ENCODE assay signal across 23 cellular contexts in genomic region chr16:28473714-28474265, GRCh38. TPM values are rescaled to one million over a fixed set of nuclear protein-coding genes. Genes with fewer than 3 reads are reported as not detected.
DNase-seq lines count a peak whose midpoint lies in the region; ATAC-seq and TF ChIP-seq lines count a peak whose summit lies in the region.
"Had no signal": no experiment of that assay in that cellular context is flagged by ENCODE, and none has a peak within 500 bp of the region (broad histone marks: within the 10 kb centered on the region; RNA-seq: fewer than 3 reads in every experiment).

No MANE protein-coding gene starts in this region.

- H3K9ac ChIP-seq in GM23248 = no peak overlapping the region

- H3K9me3 ChIP-seq in heart right ventricle (no peaks in the 10 kb centered on the region), GM23248 (ENCODE audit: low read depth) (no peaks in the 10 kb centered on the region)
- H3K9me3 ChIP-seq: left ventricle myocardium inferior, prostate gland had no signal

- no peak for TF ChIP-seq CTCF in heart right ventricle (IDR thresholded peaks at IDR 0.05)

- no peaks in the 10 kb centered on the region for H3K79me2 ChIP-seq in GM23248 (ENCODE audit: insufficient read depth)

- in situ Hi-C loops in GM23248 (cut with MboI) = no loop called here

- H3K4me3 ChIP-seq in heart right ventricle (no peak overlapping the region), GM23248 (no peak overlapping the region)
- H3K4me3 ChIP-seq: GM23338, left ventricle myocardium inferior, prostate gland had no signal

- H3K4me2 ChIP-seq in GM23248 (ENCODE audit: unreplicated experiment) = no peak overlapping the region
- H3K4me2 ChIP-seq: GM23338 had no signal

- no peaks in the 10 kb centered on the region for H3K9me2 ChIP-seq in GM23248 (ENCODE audit: insufficient read depth)

- no peaks in the 10 kb centered on the region for H3K4me1 ChIP-seq in heart right ventricle
- no peaks in the 10 kb centered on the region for H3K4me1 ChIP-seq in GM23248 (ENCODE audit: insufficient read depth)
- H3K4me1 ChIP-seq: left ventricle myocardium inferior, prostate gland had no signal

- H3K36me3 ChIP-seq in heart right ventricle = peaks cover 0 to 64% (median 25%) of the 10 kb centered on the region in 9 donors
- no peaks in the 10 kb centered on the region for H3K36me3 ChIP-seq in GM23248 (ENCODE audit: low read depth)

- DNase-seq in cardiac septum (ENCODE audit: low spot score) (peak; percentile 14), heart right ventricle (no peak), mesenteric fat pad (ENCODE audit: low spot score) (peak; percentile 53), NCI-H748 (lab: John Stamatoyannopoulos, UW; ENCODE audit: unreplicated experiment) (no peak), GM23248 (no peak), NCI-H2196 treated with DMSO at 0.1 percent for 48 hours (lab: John Stamatoyannopoulos, UW; ENCODE audit: unreplicated experiment) (no peak), iPS-NIHi11 (ENCODE audit: low spot score) (no peak)
- DNase-seq in activated CD4-positive, CD25-positive, alpha-beta regulatory T cell treated with anti-CD3 and anti-CD28 coated beads, Interleukin-2, amount 50 U/mL, for 72 hours = peak; percentile 5
- DNase-seq: activated CD8-positive, alpha-beta memory T cell treated with anti-CD3 and anti-CD28 coated beads for 24 hours; AML-193; central memory CD4-positive, alpha-beta T cell; endodermal cell; Kasumi-1; left ventricle myocardium inferior; NCI-H1436 treated with DMSO at 0.1 percent for 48 hours; NCI-H226; SIG-M5; T1000 had no signal

- WGBS in heart right ventricle, 2 donors = 93 to 97% methylated on average over 8 of the region's 8 CpGs
- 82 to 83% methylated on average over 8 of the region's 8 CpGs for WGBS in GM23248 (ENCODE audit: low coverage in 1 of 2, low lambda C conversion rate in 2 of 2, missing lambda C conversion rate in 2 of 2), 2 experiments

- no peak overlapping the region for H3K27ac ChIP-seq in heart right ventricle
- H3K27ac ChIP-seq in GM23248 = no peak overlapping the region
- H3K27ac ChIP-seq: left ventricle myocardium inferior, prostate gland had no signal

- ATAC-seq in heart right ventricle = no peak
- ATAC-seq: GM23338 had no signal

- no peaks in the 10 kb centered on the region for H3F3A ChIP-seq in GM23248 (ENCODE audit: insufficient read depth)

- H3K27me3 ChIP-seq in heart right ventricle (no peaks in the 10 kb centered on the region), GM23248 (replicated peaks; ENCODE audit: insufficient read depth) (no peaks in the 10 kb centered on the region)

- intact Hi-C loops in cardiac septum (cut with DNase I) (no loop called here), heart right ventricle (cut with DNase I) (no loop called here)

- no peaks in the 10 kb centered on the region for H4K20me1 ChIP-seq in GM23248 (ENCODE audit: insufficient read depth)

- H2AFZ ChIP-seq in GM23248 = no peak overlapping the region
- H2AFZ ChIP-seq: GM23338 had no signal

RNA-seq across cellular contexts. Expression of gene NPIPB7, which starts 1.7 kb away (rescaled TPM):
- total RNA-seq in cardiac septum (not detected), heart right ventricle (not detected), mesenteric fat pad (not detected)
- polyA plus RNA-seq in heart right ventricle (not detected), GM23248 (2016; fragmentation: Nextera tagmentation; extraction: Ambion mirVana) (not detected in 2 replicates)
- total RNA-seq in GM23248 (2014; rRNA removed; shearing (Covaris generic)) = not detected in 2 replicates
- total RNA-seq: HT-29, left ventricle myocardium inferior, myocyte, prostate gland, subcutaneous adipose tissue had no signal

RNA-seq across cellular contexts. Expression of gene CLN3, which starts 18.1 kb away (rescaled TPM):
- 9.1 TPM for total RNA-seq in cardiac septum
- 10 to 100 TPM in 7 of 10 donors, 1 to 10 TPM in 3; 6.5 to 17.6 (median 10.8) TPM for total RNA-seq in heart right ventricle
- 10 to 100 TPM; 10.2 to 21.2 TPM for polyA plus RNA-seq in heart right ventricle
- 25.2 TPM for total RNA-seq in mesenteric fat pad
- 10.4 and 15.8 TPM in 2 replicates for total RNA-seq in GM23248 (2014; rRNA removed; shearing (Covaris generic))
- polyA plus RNA-seq in GM23248 (2016; fragmentation: Nextera tagmentation; extraction: Ambion mirVana) = 21.1 and 21.3 TPM in 2 replicates

RNA-seq across cellular contexts. Expression of gene APOBR, which starts 20.7 kb away (rescaled TPM):
- total RNA-seq in cardiac septum (0.51 TPM), heart right ventricle (1 to 10 TPM in 1 of 10 donors, under 1 TPM in 9; 0.15 to 2.3 (median 0.56) TPM), mesenteric fat pad (4.1 TPM)
- polyA plus RNA-seq in heart right ventricle (under 1 TPM; 0.51 to 0.94 TPM), GM23248 (2016; fragmentation: Nextera tagmentation; extraction: Ambion mirVana) (not detected in 2 replicates)
- not detected in 2 replicates for total RNA-seq in GM23248 (2014; rRNA removed; shearing (Covaris generic))
- total RNA-seq: endodermal cell, HT-29, myocyte had no signal
- polyA plus RNA-seq: GM23338 had no signal

RNA-seq across cellular contexts. Expression of gene IL27, which starts 32.8 kb away (rescaled TPM):
- total RNA-seq in cardiac septum (not detected), heart right ventricle (under 1 TPM in 1 of 10 donors, not detected in 9; 0.49 TPM), mesenteric fat pad (not detected)
- polyA plus RNA-seq in heart right ventricle (under 1 TPM in 1 of 2 donors, not detected in 1; 0.04 TPM), GM23248 (2016; fragmentation: Nextera tagmentation; extraction: Ambion mirVana) (not detected in 2 replicates)
- total RNA-seq in GM23248 (2014; rRNA removed; shearing (Covaris generic)) = not detected in 2 replicates
- total RNA-seq: endodermal cell, GM23338, HT-29, left ventricle myocardium inferior, myocyte, prostate gland, subcutaneous adipose tissue had no signal
- polyA plus RNA-seq: GM23338 had no signal

Comparison
In these comparisons a context has a peak if more than half of its experiments do, and no peak if none do; other contexts are left out.
1. DNase-seq: peak in cardiac septum (single experiment), activated CD4-positive, CD25-positive, alpha-beta regulatory T cell treated with anti-CD3 and anti-CD28 coated beads, Interleukin-2, amount 50 U/mL, for 72 hours (single experiment) and mesenteric fat pad (single experiment); none in heart right ventricle (0 of 2), NCI-H748 (single experiment), GM23248 (single experiment), NCI-H2196 treated with DMSO at 0.1 percent for 48 hours (single experiment) and iPS-NIHi11 (single experiment).